ENCODE assay signal across 8 cellular contexts in genomic region chr15:38117781-38118180, GRCh38.
"Had no signal": no experiment of that assay in that cellular context is flagged by ENCODE, and none has a peak within 500 bp of the region (broad histone marks: within the 10 kb centered on the region; RNA-seq: fewer than 3 reads in every experiment).

No MANE protein-coding gene starts in this region.

- DNase-seq: GDM1, GF-D8 had no signal

- FAIRE-seq: G401.6, GM12878, GM12891, GM12892, GM18507, GM19239 had no signal

- H3K4me3 ChIP-seq: GM12878 had no signal
